Comparison of ENCODE assay signal across 26 cellular contexts in genomic region chr1:235485558-235485957, GRCh38.
"Had no signal": no experiment of that assay in that cellular context is flagged by ENCODE, and none has a peak within 500 bp of the region (broad histone marks: within the 10 kb centered on the region; RNA-seq: fewer than 3 reads in every experiment).

No MANE protein-coding gene starts in this region.

- H3K4me1 ChIP-seq: prostate gland, right lobe of liver, sigmoid colon, tibial nerve, upper lobe of left lung, vagina had no signal

- DNase-seq: naive thymus-derived CD8-positive, alpha-beta T cell; nephron progenitor cell; nucleus accumbens; pancreas; right cardiac atrium; right lobe of liver; sigmoid colon; stimulated activated CD4-positive, alpha-beta T cell treated with anti-CD3 and anti-CD28 coated beads, Interleukin-15, amount 100 ng/mL, for 24 hours; stimulated activated CD4-positive, alpha-beta T cell treated with anti-CD3 and anti-CD28 coated beads, Interleukin-2, amount 100 ng/mL, for 24 hours; stimulated activated CD4-positive, alpha-beta T cell treated with anti-CD3 and anti-CD28 coated beads, Interleukin-2, amount 100 ng/mL, for 48 hours; stimulated activated CD4-positive, alpha-beta T cell treated with anti-CD3 and anti-CD28 coated beads, Interleukin-4, amount 100 ng/mL, for 24 hours; stimulated activated naive B cell treated with anti-CD40 and anti-IgM and Interleukin-4, amounts not matched to agents 10 μg/mL and 1 μg/mL and 100 μg/mL, for 72 hours; stimulated activated naive CD4-positive, alpha-beta T cell treated with Interleukin-2 at 50 U/mL for 16 hours; stomach; thyroid gland; trophoblast cell; upper lobe of left lung had no signal

- FAIRE-seq: pancreas, small intestine, urothelium cell line had no signal

- H3K9me3 ChIP-seq: neutrophil, pancreas, prostate gland, right lobe of liver, sigmoid colon, stomach, thoracic aorta, thyroid gland, tibial nerve, upper lobe of left lung, vagina had no signal

- H3K4me3 ChIP-seq: pancreas, prostate gland, right lobe of liver, sigmoid colon, stomach, thoracic aorta, thyroid gland, tibial nerve, upper lobe of left lung, vagina had no signal

- H3K27me3 ChIP-seq: neutrophil, pancreas, right lobe of liver, sigmoid colon, stomach, thyroid gland, tibial nerve, upper lobe of left lung, vagina had no signal

- ATAC-seq: naive thymus-derived CD8-positive, alpha-beta T cell; natural killer cell treated with Interleukin-12 subunit alpha and Interleukin-12 subunit beta and Interleukin-15 and Interleukin-18, amount 100 ng/mL, for 72 hours; right cardiac atrium; right lobe of liver; stimulated activated effector memory CD8-positive, alpha-beta T cell treated with anti-CD3 and anti-CD28 coated beads, Interleukin-12 subunit alpha, Interleukin-12 subunit beta, amount 100 ng/mL, for 72 hours; stimulated activated naive B cell treated with anti-CD40 and anti-IgM and Interleukin-4, amounts not matched to agents 10 μg/mL and 1 μg/mL and 100 μg/mL, for 72 hours had no signal

- H3K36me3 ChIP-seq: neutrophil, prostate gland, right lobe of liver had no signal

- H3K27ac ChIP-seq: neutrophil, pancreas, prostate gland, right lobe of liver, sigmoid colon, stomach, thoracic aorta, thyroid gland, tibial nerve, upper lobe of left lung, vagina had no signal
